ENCODE assay signal across 8 cellular contexts in the genomic region with DNA sequence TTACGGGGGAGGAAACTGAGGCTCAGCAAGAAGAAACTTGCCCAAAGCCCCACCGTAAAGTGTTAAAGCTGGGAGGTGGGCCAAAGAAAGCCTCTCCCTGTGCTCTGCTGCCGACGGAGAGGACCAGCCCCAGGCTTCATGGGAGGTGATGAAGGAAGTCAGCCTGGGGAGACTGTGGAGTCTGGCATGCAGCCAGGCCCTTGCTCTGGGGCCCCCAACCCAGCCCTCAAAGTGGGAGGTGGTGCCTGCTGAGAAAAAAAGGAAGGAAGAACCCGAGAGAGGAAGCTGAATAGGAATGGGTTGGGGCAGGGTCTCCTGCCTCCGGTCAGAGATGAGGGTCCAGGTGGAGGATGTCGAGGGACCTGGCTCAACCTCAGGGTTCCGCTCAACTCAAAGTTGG. TPM values are rescaled to one million over a fixed set of nuclear protein-coding genes. Genes with fewer than 3 reads are reported as not detected.
DNase-seq lines count a peak whose midpoint lies in the region; ATAC-seq and TF ChIP-seq lines count a peak whose summit lies in the region.

No MANE protein-coding gene starts in this region.

- peak overlapping the region; percentile 92 to 100 (median 98) for H3K27ac Mint-ChIP-seq in CD14-positive monocyte
- peak overlapping the region; percentile 77 for H3K27ac Mint-ChIP-seq in nephron progenitor cell

- intact Hi-C loops in CD14-positive monocyte (cut with micrococcal nuclease) (loop anchor here in 1 of 2 donors (10.0 kb wide), 2 partner anchors 119 to 149 kb away; a partner anchor contains a TSS), colonic mucosa (cut with DNase I) (loop anchor here (10.0 kb wide), 1 partner anchor 119 kb away; a partner anchor contains a TSS), tibial artery (cut with DNase I; ENCODE audit: low total_unique reads) (no loop called here)

- peaks cover 0 to 1% (median 0%) of the 10 kb centered on the region in 7 donors for H3K9me3 Mint-ChIP-seq in CD14-positive monocyte
- H3K9me3 Mint-ChIP-seq in nephron progenitor cell: no peaks in the 10 kb centered on the region

- DNase-seq in CD14-positive monocyte (ENCODE audit: low spot score): no peak
- peak; percentile 63 to 69 for DNase-seq in NOMO-1 (lab: John Stamatoyannopoulos, UW; ENCODE audit: unreplicated experiment in 2 of 2)
- no peak for DNase-seq in colonic mucosa
- DNase-seq in nephron progenitor cell: no peak
- no peak for DNase-seq in NCI-H2171 (lab: John Stamatoyannopoulos, UW)
- DNase-seq in tibial artery: no peak

- TF ChIP-seq CTCF in CD14-positive monocyte (IDR thresholded peaks at IDR 0.05): no peak
- TF ChIP-seq CTCF in colonic mucosa (IDR thresholded peaks at IDR 0.05): no peak
- TF ChIP-seq CTCF in nephron progenitor cell (IDR thresholded peaks at IDR 0.05): no peak
- TF ChIP-seq CTCF in tibial artery (IDR thresholded peaks at IDR 0.05): no peak

- H3K27ac ChIP-seq in colonic mucosa: peak overlapping the region; percentile 97
- H3K27ac ChIP-seq in tibial artery: no peak overlapping the region

- H3K4me3 ChIP-seq in colonic mucosa (peak overlapping the region; percentile 81), tibial artery (no peak overlapping the region)

- H3K4me1 Mint-ChIP-seq in CD14-positive monocyte (peaks cover 56% of the 10 kb centered on the region), nephron progenitor cell (peaks cover 36% of the 10 kb centered on the region)

- no peaks in the 10 kb centered on the region for H3K9me3 ChIP-seq in colonic mucosa
- H3K9me3 ChIP-seq in tibial artery: no peaks in the 10 kb centered on the region

- no peaks in the 10 kb centered on the region for H3K27me3 ChIP-seq in colonic mucosa
- no peaks in the 10 kb centered on the region for H3K27me3 ChIP-seq in tibial artery

- peak overlapping the region in 1 of 2 donors; percentile 99 for H3K9ac ChIP-seq in colonic mucosa (ENCODE audit: low read depth in 2 of 2, low read length in 2 of 2)

- H3K27me3 Mint-ChIP-seq in CD14-positive monocyte (ENCODE audit: low read depth in 3 of 3): no peaks in the 10 kb centered on the region
- H3K27me3 Mint-ChIP-seq in nephron progenitor cell (ENCODE audit: low read depth, poor library complexity): peaks cover 2% of the 10 kb centered on the region

- peak overlapping the region; percentile 95 for H3K4me3 Mint-ChIP-seq in CD14-positive monocyte
- H3K4me3 Mint-ChIP-seq in nephron progenitor cell: peak overlapping the region; percentile 99

- H3K4me1 ChIP-seq in colonic mucosa (peaks cover 22% of the 10 kb centered on the region), tibial artery (peaks cover 3 to 49% (median 38%) of the 10 kb centered on the region in 4 donors)

- H3K36me3 Mint-ChIP-seq in CD14-positive monocyte: peaks cover 20 to 34% of the 10 kb centered on the region in 2 donors
- H3K36me3 Mint-ChIP-seq in nephron progenitor cell (ENCODE audit: low read depth): peaks cover 2% of the 10 kb centered on the region

- ATAC-seq in GM19023 (IDR thresholded peaks at IDR 0.05; ENCODE audit: unreplicated experiment) (no peak), HG02970 (IDR thresholded peaks at IDR 0.05; ENCODE audit: low FRiP score, unreplicated experiment) (no peak)

- peaks cover 12% of the 10 kb centered on the region for H3K36me3 ChIP-seq in colonic mucosa
- peaks cover 33 to 39% (median 39%) of the 10 kb centered on the region in 3 donors for H3K36me3 ChIP-seq in tibial artery

RNA-seq across cellular contexts. Expression of a gene that starts 3.8 kb away (rescaled TPM):
- 1 to 10 TPM; 1.9 to 3.1 TPM for polyA plus RNA-seq in CD14-positive monocyte
- total RNA-seq in colonic mucosa: 10 to 100 TPM; 58.2 to 67.5 TPM

RNA-seq across cellular contexts. Expression of a gene that starts 15.8 kb away (rescaled TPM):
- not detected for polyA plus RNA-seq in CD14-positive monocyte
- total RNA-seq in colonic mucosa: 10 to 100 TPM; 42.8 to 60.2 TPM

Comparison
In these comparisons a context has a peak if more than half of its experiments do, and no peak if none do; other contexts are left out.
1. DNase-seq: peak in NOMO-1 (2 of 2); none in CD14-positive monocyte (single experiment), colonic mucosa (single experiment), nephron progenitor cell (single experiment), NCI-H2171 (single experiment) and tibial artery (0 of 2).